Comparison of ENCODE assay signal across 36 cellular contexts in genomic region chr6:117861545-117861944, GRCh38. TPM values are rescaled to one million over a fixed set of nuclear protein-coding genes. Genes with fewer than 3 reads are reported as not detected.
"Had no signal": no experiment of that assay in that cellular context is flagged by ENCODE, and none has a peak within 500 bp of the region (broad histone marks: within the 10 kb centered on the region; RNA-seq: fewer than 3 reads in every experiment).

No MANE protein-coding gene starts in this region.

- DNase-seq: activated effector memory CD4-positive, alpha-beta T cell treated with anti-CD3 and anti-CD28 coated beads, Interleukin-2, amount 50 U/mL, for 16 hours; activated effector memory CD4-positive, alpha-beta T cell treated with Interleukin-2 at 50 U/mL for 16 hours; activated gamma-delta T cell; activated gamma-delta T cell treated with Interleukin-2 at 50 U/mL for 16 hours; activated naive CD4-positive, alpha-beta T cell; activated naive CD4-positive, alpha-beta T cell treated with anti-CD3 and anti-CD28 coated beads for 36 hours; activated naive CD4-positive, alpha-beta T cell treated with anti-CD3 and anti-CD28 coated beads, Interleukin-2, amount 10 ng/mL, durations not matched to agents 7 days and 5 days; activated naive CD4-positive, alpha-beta T cell treated with anti-CD3 and anti-CD28 coated beads, Interleukin-2, amount 50 U/mL, for 16 hours; activated naive CD4-positive, alpha-beta T cell treated with Interleukin-2 at 50 U/mL for 16 hours; activated naive CD8-positive, alpha-beta T cell treated with anti-CD3 and anti-CD28 coated beads for 36 hours; activated naive CD8-positive, alpha-beta T cell treated with anti-CD3 and anti-CD28 coated beads, Interleukin-2, amount 10 ng/mL, durations not matched to agents 7 days and 5 days; activated naive CD8-positive, alpha-beta T cell treated with anti-CD3 and anti-CD28 coated beads, Interleukin-2, amount 50 U/mL, for 24 hours; activated T-cell treated with anti-CD3 and anti-CD28 coated beads, Interleukin-2, amount 50 U/mL, for 1 hour; activated T-cell treated with anti-CD3 and anti-CD28 coated beads, Interleukin-2, amount 50 U/mL, for 24 hours; activated T-cell treated with anti-CD3 and anti-CD28 coated beads, Interleukin-2, amount 50 U/mL, for 4 hours; activated T-cell treated with anti-CD3 and anti-CD28 coated beads, Interleukin-2, amount 50 U/mL, for 48 hours; activated T-cell treated with anti-CD3 and anti-CD28 coated beads, Interleukin-2, amount 50 U/mL, for 72 hours; adrenal gland; amniotic stem cell; amygdala; anterior cingulate cortex; aorta; body of pancreas; brain microvascular endothelial cell; caudate nucleus; central memory CD4-positive, alpha-beta T cell; cerebellar nuclear complex had no signal

- H3K4me1 ChIP-seq: adrenal gland, ascending aorta, body of pancreas, breast epithelium had no signal

- H3K9me3 ChIP-seq: adrenal gland, ascending aorta, body of pancreas had no signal

- FAIRE-seq: astrocyte, bronchial epithelial cell had no signal

- H3K27me3 ChIP-seq: adrenal gland, ascending aorta, body of pancreas, brain microvascular endothelial cell, breast epithelium, cardiac muscle cell had no signal

- H3K27ac ChIP-seq: adrenal gland, ascending aorta, body of pancreas, brain microvascular endothelial cell, breast epithelium, cardiac muscle cell had no signal

- ATAC-seq: activated naive CD4-positive, alpha-beta T cell treated with anti-CD3 and anti-CD28 coated beads, Interleukin-2, amount 50 U/mL, for 72 hours; activated naive CD8-positive, alpha-beta T cell treated with anti-CD3 and anti-CD28 coated beads, Interleukin-2, amount 50 U/mL, for 24 hours; activated T-cell treated with anti-CD3 and anti-CD28 coated beads, Interleukin-2, amount 50 U/mL, for 4 hours; activated T-cell treated with anti-CD3 and anti-CD28 coated beads, Interleukin-2, amount 50 U/mL, for 72 hours; activated T-helper 17 cell treated with anti-CD3 and anti-CD28 coated beads, Interleukin-2, amount 50 U/mL, for 72 hours; body of pancreas had no signal

- H3K36me3 ChIP-seq: adrenal gland, ascending aorta, brain microvascular endothelial cell, breast epithelium, cardiac muscle cell had no signal

- H3K4me3 ChIP-seq: adrenal gland, ascending aorta, body of pancreas, breast epithelium, cardiac muscle cell had no signal

RNA-seq across cellular contexts. Expression of gene SLC35F1, which starts 45.5 kb away (rescaled TPM):
- total RNA-seq: activated naive CD4-positive, alpha-beta T cell treated with anti-CD3 and anti-CD28 coated beads, Interleukin-2, amount 50 U/mL, for 72 hours; activated naive CD8-positive, alpha-beta T cell treated with anti-CD3 and anti-CD28 coated beads, Interleukin-2, amount 10 ng/mL, durations not matched to agents 7 days and 5 days; activated T-helper 1 cell treated with anti-CD3 and anti-CD28 coated beads, Interleukin-12 subunit alpha, Interleukin-12 subunit beta, Interleukin-2, Interleukin-4 antibody, amounts not matched to agents 30 ng/mL and 10 ng/mL and 1 ng/mL, durations not matched to agents 14 hours and 24 hours and 36 hours; ascending aorta; bronchial epithelial cell; chondrocyte had no signal
